In the genomic region with DNA sequence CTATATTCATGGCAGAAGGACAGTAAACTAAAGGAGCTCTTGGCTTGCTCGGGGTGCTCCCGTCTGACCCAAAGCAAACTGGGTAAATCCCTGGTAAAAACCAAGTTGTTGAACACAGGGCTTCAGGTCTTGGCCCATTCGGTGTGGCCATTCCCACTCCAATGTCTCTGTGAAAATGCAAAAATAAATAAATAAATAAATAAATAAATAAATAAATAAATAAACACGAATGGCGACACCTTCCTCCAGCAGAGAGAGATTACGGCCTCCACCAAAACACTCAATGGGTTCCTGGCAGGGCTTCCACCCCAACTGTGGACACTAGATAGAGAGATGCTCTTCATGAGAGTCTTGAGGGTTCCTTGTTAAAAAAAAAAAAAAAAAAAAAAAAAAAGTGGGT, we compare ENCODE assay signal across 1 cellular context.
TF ChIP-seq lines count a peak whose summit lies in the region.

No MANE protein-coding gene starts in this region.

TF ChIP-seq in HEK293, 187 proteins besides CTCF, POLR2A, EP300 and RAD21 (continued from another document and continues in another):
- TF ChIP-seq PRDM2 (tag by site-specific recombination; IDR thresholded peaks at IDR 0.05; ENCODE audit: borderline replicate concordance) (no peak), ZNF629 (tag by site-specific recombination; IDR thresholded peaks at IDR 0.05) (0 out of 2 replicates have a peak, but pooled peaks have one; percentile 36), EGR2 (tag by site-specific recombination; IDR thresholded peaks at IDR 0.05; ENCODE audit: low read depth) (no peak), ZBTB11 (tag by site-specific recombination; conservative IDR thresholded peaks at IDR 0.05; ENCODE audit: low read depth) (peak; percentile 74), ZNF362 (tag by site-specific recombination; IDR thresholded peaks at IDR 0.05) (no peak), ZNF571 (tag by site-specific recombination; IDR thresholded peaks at IDR 0.05) (no peak), ZNF624 (tag by site-specific recombination; IDR thresholded peaks at IDR 0.05) (no peak), ZNF350 (tag by site-specific recombination; IDR thresholded peaks at IDR 0.05) (no peak), PRDM6 (tag by site-specific recombination; IDR thresholded peaks at IDR 0.05) (no peak), ZNF24 (tag by site-specific recombination; IDR thresholded peaks at IDR 0.05) (no peak), ZBTB44 (tag by site-specific recombination; IDR thresholded peaks at IDR 0.05) (no peak), ZNF558 (tag by site-specific recombination; IDR thresholded peaks at IDR 0.05) (peak; percentile 76; the same call in 1 of the 2 replicates), GLI2 (tag by site-specific recombination; IDR thresholded peaks at IDR 0.05; ENCODE audit: borderline replicate concordance, low read depth) (peak; percentile 70; the same call in 1 of the 2 replicates), ZEB2 (tag by site-specific recombination; IDR thresholded peaks at IDR 0.05) (no peak), ZNF157 (tag by site-specific recombination; IDR thresholded peaks at IDR 0.05) (no peak), SCRT1 (tag by site-specific recombination; IDR thresholded peaks at IDR 0.05; ENCODE audit: borderline replicate concordance) (no peak), BCL6B (tag by site-specific recombination; IDR thresholded peaks at IDR 0.05) (no peak), ZNF639 (tag by site-specific recombination; IDR thresholded peaks at IDR 0.05) (no peak), ZNF529 (tag by site-specific recombination; IDR thresholded peaks at IDR 0.05; ENCODE audit: insufficient replicate concordance) (no peak), ZNF146 (tag by site-specific recombination; IDR thresholded peaks at IDR 0.05) (no peak), ZNF48 (tag by site-specific recombination; IDR thresholded peaks at IDR 0.05) (no peak), ZNF600 (tag by site-specific recombination; IDR thresholded peaks at IDR 0.05) (no peak), ZNF140 (tag by site-specific recombination; IDR thresholded peaks at IDR 0.05) (peak; percentile 81), ZXDB (tag by site-specific recombination; IDR thresholded peaks at IDR 0.05) (no peak), ZNF560 (tag by site-specific recombination; IDR thresholded peaks at IDR 0.05; ENCODE audit: borderline replicate concordance) (peak; percentile 80; the same call in 1 of the 2 replicates), ZNF654 (tag by site-specific recombination; IDR thresholded peaks at IDR 0.05; ENCODE audit: low read depth) (peak; percentile 35), ZNF510 (tag by site-specific recombination; IDR thresholded peaks at IDR 0.05; ENCODE audit: insufficient replicate concordance) (peak; percentile 79), ZNF623 (tag by site-specific recombination; IDR thresholded peaks at IDR 0.05) (peak; percentile 73), ZNF394 (tag by site-specific recombination; IDR thresholded peaks at IDR 0.05; ENCODE audit: borderline replicate concordance) (peak; percentile 93), ZSCAN23 (tag by site-specific recombination; IDR thresholded peaks at IDR 0.05) (no peak), SETDB1 (IDR thresholded peaks at IDR 0.05; ENCODE audit: insufficient read length, low read length) (no peak), YY1 (tag by site-specific recombination; IDR thresholded peaks at IDR 0.05) (no peak), PRDM1 (tag by site-specific recombination; IDR thresholded peaks at IDR 0.05) (no peak), HOXA7 (CRISPR knock-in tag; IDR thresholded peaks at IDR 0.05; ENCODE audit: borderline replicate concordance) (no peak), ZNF704 (tag by site-specific recombination; IDR thresholded peaks at IDR 0.05) (0 out of 2 replicates have a peak, but pooled peaks have one; percentile 39)
- TF ChIP-seq, protein P1, sequence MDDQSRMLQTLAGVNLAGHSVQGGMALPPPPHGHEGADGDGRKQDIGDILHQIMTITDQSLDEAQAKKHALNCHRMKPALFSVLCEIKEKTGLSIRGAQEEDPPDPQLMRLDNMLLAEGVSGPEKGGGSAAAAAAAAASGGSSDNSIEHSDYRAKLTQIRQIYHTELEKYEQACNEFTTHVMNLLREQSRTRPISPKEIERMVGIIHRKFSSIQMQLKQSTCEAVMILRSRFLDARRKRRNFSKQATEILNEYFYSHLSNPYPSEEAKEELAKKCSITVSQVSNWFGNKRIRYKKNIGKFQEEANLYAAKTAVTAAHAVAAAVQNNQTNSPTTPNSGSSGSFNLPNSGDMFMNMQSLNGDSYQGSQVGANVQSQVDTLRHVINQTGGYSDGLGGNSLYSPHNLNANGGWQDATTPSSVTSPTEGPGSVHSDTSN (CRISPR knock-in tag; IDR thresholded peaks at IDR 0.05): no peak
- TF ChIP-seq, protein P2, sequence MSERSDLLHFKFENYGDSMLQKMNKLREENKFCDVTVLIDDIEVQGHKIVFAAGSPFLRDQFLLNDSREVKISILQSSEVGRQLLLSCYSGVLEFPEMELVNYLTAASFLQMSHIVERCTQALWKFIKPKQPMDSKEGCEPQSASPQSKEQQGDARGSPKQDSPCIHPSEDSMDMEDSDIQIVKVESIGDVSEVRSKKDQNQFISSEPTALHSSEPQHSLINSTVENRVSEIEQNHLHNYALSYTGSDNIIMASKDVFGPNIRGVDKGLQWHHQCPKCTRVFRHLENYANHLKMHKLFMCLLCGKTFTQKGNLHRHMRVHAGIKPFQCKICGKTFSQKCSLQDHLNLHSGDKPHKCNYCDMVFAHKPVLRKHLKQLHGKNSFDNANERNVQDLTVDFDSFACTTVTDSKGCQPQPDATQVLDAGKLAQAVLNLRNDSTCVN (tag by site-specific recombination; optimal IDR thresholded peaks at IDR 0.05): no peak
